In the genomic region with DNA sequence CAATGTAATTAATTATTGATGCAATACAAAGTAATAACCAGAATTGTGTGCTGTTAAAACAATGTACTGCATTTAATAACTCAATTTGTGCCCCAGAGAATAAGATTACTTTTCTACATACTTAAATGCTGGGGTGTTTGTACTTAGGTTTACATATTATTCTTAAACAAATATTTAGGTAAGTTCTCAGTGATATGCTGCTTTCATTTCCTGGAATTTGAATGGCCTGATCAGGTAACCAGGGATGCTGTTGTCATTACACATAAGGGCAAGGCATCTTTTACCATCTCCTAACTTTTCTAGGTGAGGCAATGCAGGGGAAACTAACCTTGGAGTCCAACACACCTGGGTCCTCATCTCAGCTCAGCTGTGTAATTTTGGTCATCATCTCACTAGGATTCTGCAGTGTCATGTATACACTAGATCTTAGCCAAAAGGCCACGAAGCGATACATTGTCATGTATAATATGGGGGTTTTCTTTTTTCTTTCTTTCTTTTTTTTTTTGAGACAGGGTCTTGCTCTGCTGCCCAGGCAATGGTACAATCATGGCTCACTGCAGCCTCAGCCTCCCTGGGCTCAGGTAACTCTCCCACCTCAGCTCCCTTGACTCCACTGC, we compare ENCODE assay signal across 1 cellular context.
TF ChIP-seq lines count a peak whose summit lies in the region.

No MANE protein-coding gene starts in this region.

TF ChIP-seq in K562, 482 proteins besides CTCF, POLR2A, EP300 and RAD21 (continued from another document):
- TF ChIP-seq, protein P1, sequence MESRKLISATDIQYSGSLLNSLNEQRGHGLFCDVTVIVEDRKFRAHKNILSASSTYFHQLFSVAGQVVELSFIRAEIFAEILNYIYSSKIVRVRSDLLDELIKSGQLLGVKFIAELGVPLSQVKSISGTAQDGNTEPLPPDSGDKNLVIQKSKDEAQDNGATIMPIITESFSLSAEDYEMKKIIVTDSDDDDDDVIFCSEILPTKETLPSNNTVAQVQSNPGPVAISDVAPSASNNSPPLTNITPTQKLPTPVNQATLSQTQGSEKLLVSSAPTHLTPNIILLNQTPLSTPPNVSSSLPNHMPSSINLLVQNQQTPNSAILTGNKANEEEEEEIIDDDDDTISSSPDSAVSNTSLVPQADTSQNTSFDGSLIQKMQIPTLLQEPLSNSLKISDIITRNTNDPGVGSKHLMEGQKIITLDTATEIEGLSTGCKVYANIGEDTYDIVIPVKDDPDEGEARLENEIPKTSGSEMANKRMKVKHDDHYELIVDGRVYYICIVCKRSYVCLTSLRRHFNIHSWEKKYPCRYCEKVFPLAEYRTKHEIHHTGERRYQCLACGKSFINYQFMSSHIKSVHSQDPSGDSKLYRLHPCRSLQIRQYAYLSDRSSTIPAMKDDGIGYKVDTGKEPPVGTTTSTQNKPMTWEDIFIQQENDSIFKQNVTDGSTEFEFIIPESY (CRISPR knock-in tag; IDR thresholded peaks at IDR 0.05): no peak
- TF ChIP-seq NFE2 (IDR thresholded peaks at IDR 0.05; ENCODE audit: low read depth) (peak; percentile 64), ZNF316 (IDR thresholded peaks at IDR 0.05) (peak; percentile 69), RHOXF2B (CRISPR knock-in tag; conservative IDR thresholded peaks at IDR 0.05) (no peak), MAFK (IDR thresholded peaks at IDR 0.05; ENCODE audit: low read length) (0 out of 2 replicates have a peak, but pooled peaks have one; percentile 13), ZKSCAN3 (CRISPR knock-in tag; IDR thresholded peaks at IDR 0.05) (no peak), SRSF1 (IDR thresholded peaks at IDR 0.05; ENCODE audit: low read depth, low read length) (no peak), MXI1 (IDR thresholded peaks at IDR 0.05; ENCODE audit: low read depth, low read length) (no peak), CBX2 (IDR thresholded peaks at IDR 0.05; ENCODE audit: insufficient read depth, low read length, poor library complexity, severe bottlenecking) (no peak), SIN3A (IDR thresholded peaks at IDR 0.05; ENCODE audit: borderline replicate concordance in 2 of 2, control insufficient read depth in 1 of 2, low read depth in 2 of 2, low read length in 2 of 2) (no peak)
- TF ChIP-seq, protein P2, sequence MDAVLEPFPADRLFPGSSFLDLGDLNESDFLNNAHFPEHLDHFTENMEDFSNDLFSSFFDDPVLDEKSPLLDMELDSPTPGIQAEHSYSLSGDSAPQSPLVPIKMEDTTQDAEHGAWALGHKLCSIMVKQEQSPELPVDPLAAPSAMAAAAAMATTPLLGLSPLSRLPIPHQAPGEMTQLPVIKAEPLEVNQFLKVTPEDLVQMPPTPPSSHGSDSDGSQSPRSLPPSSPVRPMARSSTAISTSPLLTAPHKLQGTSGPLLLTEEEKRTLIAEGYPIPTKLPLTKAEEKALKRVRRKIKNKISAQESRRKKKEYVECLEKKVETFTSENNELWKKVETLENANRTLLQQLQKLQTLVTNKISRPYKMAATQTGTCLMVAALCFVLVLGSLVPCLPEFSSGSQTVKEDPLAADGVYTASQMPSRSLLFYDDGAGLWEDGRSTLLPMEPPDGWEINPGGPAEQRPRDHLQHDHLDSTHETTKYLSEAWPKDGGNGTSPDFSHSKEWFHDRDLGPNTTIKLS (IDR thresholded peaks at IDR 0.05; ENCODE audit: borderline replicate concordance, low read depth): no peak
- TF ChIP-seq, protein P3, sequence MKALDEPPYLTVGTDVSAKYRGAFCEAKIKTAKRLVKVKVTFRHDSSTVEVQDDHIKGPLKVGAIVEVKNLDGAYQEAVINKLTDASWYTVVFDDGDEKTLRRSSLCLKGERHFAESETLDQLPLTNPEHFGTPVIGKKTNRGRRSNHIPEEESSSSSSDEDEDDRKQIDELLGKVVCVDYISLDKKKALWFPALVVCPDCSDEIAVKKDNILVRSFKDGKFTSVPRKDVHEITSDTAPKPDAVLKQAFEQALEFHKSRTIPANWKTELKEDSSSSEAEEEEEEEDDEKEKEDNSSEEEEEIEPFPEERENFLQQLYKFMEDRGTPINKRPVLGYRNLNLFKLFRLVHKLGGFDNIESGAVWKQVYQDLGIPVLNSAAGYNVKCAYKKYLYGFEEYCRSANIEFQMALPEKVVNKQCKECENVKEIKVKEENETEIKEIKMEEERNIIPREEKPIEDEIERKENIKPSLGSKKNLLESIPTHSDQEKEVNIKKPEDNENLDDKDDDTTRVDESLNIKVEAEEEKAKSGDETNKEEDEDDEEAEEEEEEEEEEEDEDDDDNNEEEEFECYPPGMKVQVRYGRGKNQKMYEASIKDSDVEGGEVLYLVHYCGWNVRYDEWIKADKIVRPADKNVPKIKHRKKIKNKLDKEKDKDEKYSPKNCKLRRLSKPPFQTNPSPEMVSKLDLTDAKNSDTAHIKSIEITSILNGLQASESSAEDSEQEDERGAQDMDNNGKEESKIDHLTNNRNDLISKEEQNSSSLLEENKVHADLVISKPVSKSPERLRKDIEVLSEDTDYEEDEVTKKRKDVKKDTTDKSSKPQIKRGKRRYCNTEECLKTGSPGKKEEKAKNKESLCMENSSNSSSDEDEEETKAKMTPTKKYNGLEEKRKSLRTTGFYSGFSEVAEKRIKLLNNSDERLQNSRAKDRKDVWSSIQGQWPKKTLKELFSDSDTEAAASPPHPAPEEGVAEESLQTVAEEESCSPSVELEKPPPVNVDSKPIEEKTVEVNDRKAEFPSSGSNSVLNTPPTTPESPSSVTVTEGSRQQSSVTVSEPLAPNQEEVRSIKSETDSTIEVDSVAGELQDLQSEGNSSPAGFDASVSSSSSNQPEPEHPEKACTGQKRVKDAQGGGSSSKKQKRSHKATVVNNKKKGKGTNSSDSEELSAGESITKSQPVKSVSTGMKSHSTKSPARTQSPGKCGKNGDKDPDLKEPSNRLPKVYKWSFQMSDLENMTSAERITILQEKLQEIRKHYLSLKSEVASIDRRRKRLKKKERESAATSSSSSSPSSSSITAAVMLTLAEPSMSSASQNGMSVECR (CRISPR knock-in tag; IDR thresholded peaks at IDR 0.05): no peak
- TF ChIP-seq, protein P4, sequence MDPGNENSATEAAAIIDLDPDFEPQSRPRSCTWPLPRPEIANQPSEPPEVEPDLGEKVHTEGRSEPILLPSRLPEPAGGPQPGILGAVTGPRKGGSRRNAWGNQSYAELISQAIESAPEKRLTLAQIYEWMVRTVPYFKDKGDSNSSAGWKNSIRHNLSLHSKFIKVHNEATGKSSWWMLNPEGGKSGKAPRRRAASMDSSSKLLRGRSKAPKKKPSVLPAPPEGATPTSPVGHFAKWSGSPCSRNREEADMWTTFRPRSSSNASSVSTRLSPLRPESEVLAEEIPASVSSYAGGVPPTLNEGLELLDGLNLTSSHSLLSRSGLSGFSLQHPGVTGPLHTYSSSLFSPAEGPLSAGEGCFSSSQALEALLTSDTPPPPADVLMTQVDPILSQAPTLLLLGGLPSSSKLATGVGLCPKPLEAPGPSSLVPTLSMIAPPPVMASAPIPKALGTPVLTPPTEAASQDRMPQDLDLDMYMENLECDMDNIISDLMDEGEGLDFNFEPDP (CRISPR knock-in tag; IDR thresholded peaks at IDR 0.05): no peak
